In the genomic region with DNA sequence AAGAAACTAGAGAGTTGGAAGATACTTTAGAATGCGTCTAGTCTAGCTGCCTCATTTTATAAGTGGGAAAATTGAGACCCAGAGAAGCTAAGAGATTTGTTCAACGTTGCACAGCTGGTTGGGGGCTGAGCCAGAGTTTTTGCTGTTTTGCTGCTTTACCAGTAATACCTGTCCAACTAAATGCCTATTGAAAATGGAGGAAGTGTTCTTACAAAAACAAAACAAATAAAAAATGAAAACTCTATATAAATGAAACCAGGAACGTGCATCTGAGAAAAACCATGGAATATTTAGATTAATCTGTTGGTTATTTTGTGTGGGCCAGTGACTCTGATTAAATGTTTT, we compare ENCODE assay signal across 1 cellular context.
TF ChIP-seq lines count a peak whose summit lies in the region.

No MANE protein-coding gene starts in this region.

TF ChIP-seq in GM12878, 131 proteins besides CTCF, POLR2A, EP300 and RAD21:
- TF ChIP-seq TARDBP (IDR thresholded peaks at IDR 0.05; ENCODE audit: borderline replicate concordance), result no peak
